In genomic region chr19:51712461-51713081, GRCh38 we compare ENCODE assay signal across 9 cellular contexts. TPM values are rescaled to one million over a fixed set of nuclear protein-coding genes. Genes with fewer than 3 reads are reported as not detected.
DNase-seq lines count a peak whose midpoint lies in the region; ATAC-seq and TF ChIP-seq lines count a peak whose summit lies in the region.
"Had no signal": no experiment of that assay in that cellular context is flagged by ENCODE, and none has a peak within 500 bp of the region (broad histone marks: within the 10 kb centered on the region; RNA-seq: fewer than 3 reads in every experiment).

No MANE protein-coding gene starts in this region.

- H3K4me1 ChIP-seq in GM23248 (ENCODE audit: insufficient read depth) (no peaks in the 10 kb centered on the region; the same call in 1 of the 2 replicates), ovary (ENCODE audit: insufficient read depth) (peaks cover 2% of the 10 kb centered on the region)

- no peak overlapping the region for H3K27ac ChIP-seq in GM23248
- no peak overlapping the region for H3K27ac ChIP-seq in ovary

- H3F3A ChIP-seq in GM23248 (ENCODE audit: insufficient read depth), result peaks cover 28% of the 10 kb centered on the region

- in situ Hi-C loops in GM23248 (cut with MboI), result no loop called here

- H3K27me3 ChIP-seq in GM23248 (replicated peaks; ENCODE audit: insufficient read depth), result no peaks in the 10 kb centered on the region
- H3K27me3 ChIP-seq in ovary, result no peaks in the 10 kb centered on the region

- TF ChIP-seq POLR2A in ovary (IDR thresholded peaks at IDR 0.05), result no peak

- H3K36me3 ChIP-seq in GM23248 (ENCODE audit: low read depth) (0 out of 2 replicates have a peak, but pooled peaks cover 2% of the 10 kb centered on the region), ovary (no peaks in the 10 kb centered on the region)

- TF ChIP-seq CTCF in AG09309 (IDR thresholded peaks at IDR 0.05; ENCODE audit: control insufficient read depth, insufficient read depth, low read depth, low read length, missing control alignments), result peak; percentile 50
- peak; percentile 47 for TF ChIP-seq CTCF in fibroblast of villous mesenchyme (IDR thresholded peaks at IDR 0.05; ENCODE audit: insufficient read depth, low read depth, low read length)
- no peak for TF ChIP-seq CTCF in ovary (IDR thresholded peaks at IDR 0.05)

- DNase-seq in AG09309 (ENCODE audit: low read depth) (no peak), GM23248 (peak; percentile 52), fibroblast of villous mesenchyme (ENCODE audit: low read depth) (peak; percentile 54), ovary (no peak), epidermal melanocyte (ENCODE audit: insufficient read length, low spot score) (no peak), anterior cingulate cortex (lab: John Stamatoyannopoulos, UW) (no peak)

- no peaks in the 10 kb centered on the region for H3K79me2 ChIP-seq in GM23248 (ENCODE audit: insufficient read depth)

- intact Hi-C loops in ovary (cut with DNase I), result loop anchor here in 1 of 4 donors (10.0 kb wide), 1 partner anchor 62 kb away; no protein-coding TSS in a partner anchor

- no peak overlapping the region for H2AFZ ChIP-seq in GM23248

- no peak overlapping the region for H3K4me2 ChIP-seq in GM23248 (ENCODE audit: unreplicated experiment)

- ATAC-seq in HG03159 (IDR thresholded peaks at IDR 0.05; ENCODE audit: unreplicated experiment), result no peak
- ATAC-seq: stimulated activated effector memory CD8-positive, alpha-beta T cell treated with anti-CD3 and anti-CD28 coated beads, Interleukin-12 subunit alpha, Interleukin-12 subunit beta, amount 100 ng/mL, for 72 hours had no signal

- H3K9ac ChIP-seq in GM23248, result no peak overlapping the region

- 39 to 45% methylated on average over 9 of the region's 9 CpGs for WGBS in GM23248 (ENCODE audit: low coverage in 1 of 2, low lambda C conversion rate in 2 of 2, missing lambda C conversion rate in 2 of 2), 2 experiments
- 32 to 46% (median 41%) methylated on average over 9 of the region's 9 CpGs for WGBS in ovary, 3 donors

- no peaks in the 10 kb centered on the region for H3K9me3 ChIP-seq in GM23248 (ENCODE audit: low read depth)
- H3K9me3 ChIP-seq in ovary, result no peaks in the 10 kb centered on the region

- no peaks in the 10 kb centered on the region for H3K9me2 ChIP-seq in GM23248 (ENCODE audit: insufficient read depth)

- TF ChIP-seq EP300 in ovary (IDR thresholded peaks at IDR 0.05), result no peak

- H4K20me1 ChIP-seq in GM23248 (ENCODE audit: insufficient read depth), result no peaks in the 10 kb centered on the region

- no peak overlapping the region for H3K4me3 ChIP-seq in AG09309 (ENCODE audit: control insufficient read depth, low read depth, low read length)
- no peak overlapping the region for H3K4me3 ChIP-seq in GM23248
- H3K4me3 ChIP-seq in fibroblast of villous mesenchyme (ENCODE audit: low read depth, low read length), result no peak overlapping the region
- H3K4me3 ChIP-seq in ovary, result no peak overlapping the region

TF ChIP-seq in PFSK-1, 5 proteins besides CTCF, POLR2A, EP300 and RAD21:
- TF ChIP-seq FOXP2 (optimal IDR thresholded peaks at IDR 0.05; ENCODE audit: borderline replicate concordance, extremely low read depth, extremely low read length, insufficient read depth) (no peak), REST (IDR thresholded peaks at IDR 0.05; ENCODE audit: insufficient read depth in 1 of 2, low read depth in 2 of 2, low read length in 2 of 2) (no peak), SIN3A (IDR thresholded peaks at IDR 0.05; ENCODE audit: borderline replicate concordance, insufficient read depth, low read length) (no peak), POLR2AphosphoS5 (IDR thresholded peaks at IDR 0.05; ENCODE audit: low read depth, low read length) (peak; percentile 48; the same call in 1 of the 2 replicates)
TF ChIP-seq in PFSK-1: peak in this region for 1.

RNA-seq across cellular contexts. Expression of gene HAS1, which starts 11.2 kb away (rescaled TPM):
- 0.43 and 1.1 TPM in 2 replicates for total RNA-seq in GM23248 (2014; rRNA removed; shearing (Covaris generic))
- polyA plus RNA-seq in GM23248 (2016; fragmentation: Nextera tagmentation; extraction: Ambion mirVana) (0.29 TPM in 1 of 2 replicates, not detected in the other), ovary (1 to 10 TPM; 1.0 to 7.5 TPM)
- 0.69 TPM for polyA plus RNA-seq in PFSK-1 (2012; ENCODE audit: insufficient read length, low read depth)
- total RNA-seq in fibroblast of villous mesenchyme (not detected in 2 replicates), ovary (100 to 1,000 TPM in 1 of 7 donors, 10 to 100 TPM in 3, 1 to 10 TPM in 3; 1.8 to 385 (median 15.3) TPM)

RNA-seq across cellular contexts. Expression of gene SPACA6, which starts 19.4 kb away (rescaled TPM):
- 2.1 and 8.0 TPM in 2 replicates for total RNA-seq in GM23248 (2014; rRNA removed; shearing (Covaris generic))
- polyA plus RNA-seq in GM23248 (2016; fragmentation: Nextera tagmentation; extraction: Ambion mirVana) (5.6 and 7.7 TPM in 2 replicates), ovary (10 to 100 TPM in 1 of 2 donors, 1 to 10 TPM in 1; 6.4 to 27.4 TPM)
- 26.2 TPM for polyA plus RNA-seq in PFSK-1 (2012; ENCODE audit: insufficient read length, low read depth)
- total RNA-seq in fibroblast of villous mesenchyme (10.8 and 14.2 TPM in 2 replicates), ovary (10 to 100 TPM; 30.3 to 93.2 (median 50.3) TPM)

RNA-seq across cellular contexts. Expression of gene FPR1, which starts 39.1 kb away (rescaled TPM):
- 0.13 TPM in 1 of 2 replicates, not detected in the other for total RNA-seq in GM23248 (2014; rRNA removed; shearing (Covaris generic))
- not detected in 2 replicates for polyA plus RNA-seq in GM23248 (2016; fragmentation: Nextera tagmentation; extraction: Ambion mirVana)
- polyA plus RNA-seq in PFSK-1 (2012; ENCODE audit: insufficient read length, low read depth), result not detected
- not detected in 2 replicates for total RNA-seq in fibroblast of villous mesenchyme
- 10 to 100 TPM in 1 of 7 donors, 1 to 10 TPM in 6; 1.8 to 18.2 (median 3.6) TPM for total RNA-seq in ovary
- polyA plus RNA-seq in ovary, result 10 to 100 TPM in 1 of 2 donors, 1 to 10 TPM in 1; 1.1 to 11.0 TPM

RNA-seq across cellular contexts. Expression of gene FPR2, which starts 48.4 kb away (rescaled TPM):
- total RNA-seq in GM23248 (2014; rRNA removed; shearing (Covaris generic)), result not detected in 2 replicates
- polyA plus RNA-seq in GM23248 (2016; fragmentation: Nextera tagmentation; extraction: Ambion mirVana) (not detected in 2 replicates), ovary (1 to 10 TPM in 1 of 2 donors, under 1 TPM in 1; 0.21 to 1.1 TPM)
- polyA plus RNA-seq in PFSK-1 (2012; ENCODE audit: insufficient read length, low read depth), result 0.24 TPM
- total RNA-seq in fibroblast of villous mesenchyme (not detected in 2 replicates), ovary (1 to 10 TPM in 3 of 7 donors, under 1 TPM in 4; 0.23 to 2.4 (median 0.95) TPM)

Comparison
In these comparisons a context has a peak if more than half of its experiments do, and no peak if none do; other contexts are left out.
1. DNase-seq: peak in GM23248 (single experiment) and fibroblast of villous mesenchyme (single experiment); none in AG09309 (single experiment), ovary (0 of 5), epidermal melanocyte (single experiment) and anterior cingulate cortex (0 of 58).
2. CTCF ChIP-seq: peak in AG09309 (single experiment) and fibroblast of villous mesenchyme (single experiment); none in ovary (0 of 3).